ENCODE assay signal across 25 cellular contexts in genomic region chr9:129105857-129106694, GRCh38.
"Had no signal": no experiment of that assay in that cellular context is flagged by ENCODE, and none has a peak within 500 bp of the region (broad histone marks: within the 10 kb centered on the region; RNA-seq: fewer than 3 reads in every experiment).

No MANE protein-coding gene starts in this region.

- H3K36me3 Mint-ChIP-seq: memory B cell, naive B cell had no signal

- FAIRE-seq: kidney had no signal

- H3K27ac Mint-ChIP-seq: memory B cell, mesothelial cell of epicardium had no signal

- ATAC-seq: esophagus mucosa, gastroesophageal sphincter, left cardiac atrium, lower lobe of right lung had no signal

- H2AFZ ChIP-seq: parathyroid adenoma had no signal

- H3K4me3 ChIP-seq: dorsolateral prefrontal cortex, gastroesophageal sphincter, left ventricle myocardium inferior, lower lobe of right lung, sigmoid colon, skin epidermis, stomach, thoracic aorta, transverse colon had no signal

- H3K79me2 ChIP-seq: parathyroid adenoma had no signal

- H3K27ac ChIP-seq: dorsolateral prefrontal cortex, gastroesophageal sphincter, left ventricle myocardium inferior, lower lobe of right lung, parathyroid adenoma, sigmoid colon, skin epidermis, stomach, thoracic aorta, transverse colon had no signal

- DNase-seq: cortex of kidney; dorsolateral prefrontal cortex; effector CD8-positive, alpha-beta T cell; glutamatergic neuron; kidney; left cardiac atrium; left ventricle myocardium inferior; lower lobe of right lung; naive B cell; nucleus accumbens; sigmoid colon; stimulated activated CD4-positive, alpha-beta T cell treated with anti-CD3 and anti-CD28 coated beads, Interleukin-2, amount 100 ng/mL, for 24 hours; stimulated activated CD4-positive, alpha-beta T cell treated with anti-CD3 and anti-CD28 coated beads, Interleukin-4, amount 100 ng/mL, for 4 hours; stimulated activated naive CD4-positive, alpha-beta T cell; stomach; transverse colon had no signal

- H3K9me3 Mint-ChIP-seq: central memory CD8-positive, alpha-beta T cell; memory B cell; mesothelial cell of epicardium; neural crest cell had no signal

- H3K4me3 Mint-ChIP-seq: central memory CD8-positive, alpha-beta T cell; memory B cell; mesothelial cell of epicardium had no signal

- H3K27me3 ChIP-seq: dorsolateral prefrontal cortex, gastroesophageal sphincter, sigmoid colon, stomach, transverse colon had no signal

- H3K9me3 ChIP-seq: gastroesophageal sphincter, left ventricle myocardium inferior, lower lobe of right lung, sigmoid colon, stomach, thoracic aorta, transverse colon had no signal
